In the genomic region with DNA sequence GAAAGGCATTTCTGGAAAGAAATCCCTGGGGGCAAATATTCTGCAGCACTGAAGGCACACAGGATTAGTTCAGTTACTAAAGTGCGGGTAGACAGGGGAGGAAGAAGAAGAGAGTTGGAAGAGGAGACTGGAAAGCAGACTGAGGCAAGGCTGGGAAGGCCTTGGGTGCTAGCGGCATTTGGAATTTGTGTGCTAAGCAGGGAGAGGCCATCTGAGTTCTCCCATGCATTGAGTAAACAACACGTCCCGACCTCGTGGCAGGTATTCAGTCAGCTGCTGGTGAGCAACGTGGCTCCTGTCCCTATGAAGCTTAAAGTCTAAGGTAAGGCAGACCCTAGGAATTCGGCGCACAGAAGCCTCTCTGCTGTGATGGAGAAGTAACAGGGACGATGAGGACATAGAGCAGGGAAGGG, we compare ENCODE assay signal across 13 cellular contexts. TPM values are rescaled to one million over a fixed set of nuclear protein-coding genes. Genes with fewer than 3 reads are reported as not detected.
A peak's percentile ranks its signal among the peaks of the same experiment; 100 is the strongest.
DNase-seq lines count a peak whose midpoint lies in the region; ATAC-seq and TF ChIP-seq lines count a peak whose summit lies in the region.
"Had no signal": no experiment of that assay in that cellular context is flagged by ENCODE, and none has a peak within 500 bp of the region (broad histone marks: within the 10 kb centered on the region; RNA-seq: fewer than 3 reads in every experiment).

No MANE protein-coding gene starts in this region.

- H3K4me3 ChIP-seq in IMR-90 (ENCODE audit: insufficient read depth, low read depth, low read length) (no peak overlapping the region), gastrocnemius medialis (no peak overlapping the region), coronary artery (no peak overlapping the region)
- H3K4me3 ChIP-seq: SJSA1 had no signal

- H3K27ac ChIP-seq in IMR-90 (ENCODE audit: insufficient read depth, low read length) (no peak overlapping the region), gastrocnemius medialis (peak overlapping the region; percentile 41 to 77 (median 68)), coronary artery (no peak overlapping the region)
- H3K27ac ChIP-seq: SJSA1 had no signal

- H2AK9ac ChIP-seq in IMR-90 (replicated peaks; ENCODE audit: low read depth, low read length, poor library complexity): no peak overlapping the region

- no peak overlapping the region for H3K56ac ChIP-seq in IMR-90 (ENCODE audit: extremely low read depth, insufficient read depth, low read length)

- no peak overlapping the region for H2BK20ac ChIP-seq in IMR-90 (ENCODE audit: low read depth, low read length)

- no peak overlapping the region for H2BK15ac ChIP-seq in IMR-90 (ENCODE audit: low read depth, low read length)

- intact Hi-C loops in IMR-90 (cut with micrococcal nuclease) (no loop called here), gastrocnemius medialis (cut with DNase I; ENCODE audit: low total_unique reads) (loop anchor here (10.0 kb wide), 1 partner anchor 148 kb away; a partner anchor contains a TSS)

- H3K27me3 Mint-ChIP-seq in WTC11 (ENCODE audit: low read depth) (no peaks in the 10 kb centered on the region), immature natural killer cell (ENCODE audit: low read depth in 3 of 3) (peaks cover 0 to 4% (median 0%) of the 10 kb centered on the region in 3 donors)
- H3K27me3 Mint-ChIP-seq: CD4-positive, CD25-positive, alpha-beta regulatory T cell had no signal

- no peak overlapping the region for H4K91ac ChIP-seq in IMR-90 (ENCODE audit: insufficient read depth, low read depth, low read length)

- no peak overlapping the region for H2BK120ac ChIP-seq in IMR-90 (ENCODE audit: low read depth, low read length)

- peaks cover 73% of the 10 kb centered on the region for H4K20me1 ChIP-seq in IMR-90 (ENCODE audit: insufficient read depth, low read length)

- H3K79me1 ChIP-seq in IMR-90 (ENCODE audit: low read depth in 1 of 2, low read length in 2 of 2): peaks cover 53 to 86% of the 10 kb centered on the region in 2 experiments

- WGBS in IMR-90 (ENCODE audit: extremely low coverage in 2 of 2, insufficient read length in 1 of 2), 2 experiments: 73% methylated on average over 7 of the region's 9 CpGs; no CpG with 5 or more reads in 1 of the 2 experiments

- H4K5ac ChIP-seq in IMR-90 (ENCODE audit: low read depth, low read length): no peak overlapping the region

- H3K27ac Mint-ChIP-seq in WTC11: 0 out of 2 replicates have a peak overlapping the region, but pooled peaks have one; percentile 18
- peak overlapping the region in 1 of 6 donors; percentile 36 for H3K27ac Mint-ChIP-seq in immature natural killer cell
- H3K27ac Mint-ChIP-seq: CD4-positive, CD25-positive, alpha-beta regulatory T cell had no signal

- H3K9me1 ChIP-seq in IMR-90 (ENCODE audit: insufficient read depth, low read length): peaks cover 43% of the 10 kb centered on the region

- CTCF ChIA-PET in IMR-90 (lab: Yijun Ruan, JAX): no interaction called here
- CTCF ChIA-PET in WTC11 (lab: Charles Lee): no interaction called here

- ATAC-seq in IMR-90 (ENCODE audit: low read depth): no peak
- no peak; the same call in 1 of the 2 replicates for ATAC-seq in WTC11
- ATAC-seq in gastrocnemius medialis: peak in 1 of 2 donors; percentile 70
- ATAC-seq in HG03159 (IDR thresholded peaks at IDR 0.05; ENCODE audit: unreplicated experiment): no peak
- ATAC-seq: sciatic nerve had no signal

- H3K27me3 ChIP-seq in IMR-90 (ENCODE audit: control insufficient read depth, insufficient read depth, low read length) (no peaks in the 10 kb centered on the region), gastrocnemius medialis (no peaks in the 10 kb centered on the region)
- H3K27me3 ChIP-seq: SJSA1 had no signal

- H3K9me3 ChIP-seq in IMR-90 (ENCODE audit: control insufficient read depth, insufficient read depth, low read length) (no peaks in the 10 kb centered on the region), gastrocnemius medialis (no peaks in the 10 kb centered on the region)
- H3K9me3 ChIP-seq: SJSA1 had no signal

- H2AFZ ChIP-seq in IMR-90 (replicated peaks; ENCODE audit: low read length, poor library complexity): no peak overlapping the region

- H3K36me3 Mint-ChIP-seq in WTC11 (no peaks in the 10 kb centered on the region), immature natural killer cell (no peaks in the 10 kb centered on the region)
- H3K36me3 Mint-ChIP-seq: CD4-positive, CD25-positive, alpha-beta regulatory T cell had no signal

- dilution Hi-C loops in IMR-90 (cut with HindIII; ENCODE audit: low sequenced_read_pairs, unreplicated experiment): no loop called here

- no peaks in the 10 kb centered on the region for H3K36me3 ChIP-seq in IMR-90 (ENCODE audit: control insufficient read depth, insufficient read depth, low read length)
- H3K36me3 ChIP-seq in gastrocnemius medialis: no peaks in the 10 kb centered on the region
- H3K36me3 ChIP-seq: SJSA1 had no signal

- POLR2A ChIA-PET in IMR-90 (lab: Charles Lee; ENCODE audit: unreplicated experiment) (no interaction called here), WTC11 (lab: Charles Lee) (no interaction called here)

- no peak for TF ChIP-seq RAD21 in IMR-90 (IDR thresholded peaks at IDR 0.05; ENCODE audit: low read length)

- in situ Hi-C loops in IMR-90 (cut with MboI; ENCODE audit: low sequenced_read_pairs) (no loop called here), gastrocnemius medialis (cut with MboI; ENCODE audit: low sequenced_read_pairs in 4 of 4) (no loop called here)

- TF ChIP-seq CTCF in IMR-90 (conservative IDR thresholded peaks at IDR 0.05; ENCODE audit: low read depth, low read length) (no peak), WTC11 (IDR thresholded peaks at IDR 0.05) (no peak), gastrocnemius medialis (IDR thresholded peaks at IDR 0.05 in 4 of 5, conservative IDR thresholded peaks at IDR 0.05 in 1 of 5) (no peak), coronary artery (IDR thresholded peaks at IDR 0.05) (no peak)

- TF ChIP-seq POLR2A in IMR-90 (IDR thresholded peaks at IDR 0.05; ENCODE audit: low read depth, low read length): no peak
- no peak for TF ChIP-seq POLR2A in gastrocnemius medialis (IDR thresholded peaks at IDR 0.05)

- H3K4me2 ChIP-seq in IMR-90 (ENCODE audit: low read depth, low read length): no peak overlapping the region

- H3K18ac ChIP-seq in IMR-90 (ENCODE audit: low read depth, low read length): no peak overlapping the region

- peak overlapping the region; percentile 5; the same call in 1 of the 2 replicates for H2AK5ac ChIP-seq in IMR-90 (ENCODE audit: low read depth, low read length)

- H3K4me3 Mint-ChIP-seq in WTC11 (no peak overlapping the region), immature natural killer cell (no peak overlapping the region)
- H3K4me3 Mint-ChIP-seq: CD4-positive, CD25-positive, alpha-beta regulatory T cell had no signal

- no peak overlapping the region for H2BK5ac ChIP-seq in IMR-90 (ENCODE audit: low read depth, low read length, poor library complexity, severe bottlenecking)

- no peak overlapping the region for H3K9ac ChIP-seq in IMR-90 (ENCODE audit: low read depth, low read length)

- H3K9me3 Mint-ChIP-seq in WTC11: no peaks in the 10 kb centered on the region
- no peaks in the 10 kb centered on the region for H3K9me3 Mint-ChIP-seq in immature natural killer cell

- 0 out of 2 replicates have a peak overlapping the region, but pooled peaks have one; percentile 0 for H3K23ac ChIP-seq in IMR-90 (ENCODE audit: low read depth, low read length)

- no peak overlapping the region for H3K4ac ChIP-seq in IMR-90 (ENCODE audit: low read depth, low read length)

- no TSS peak for BruUV-seq in IMR-90 (replicated peaks; lab: Mats Ljungman, UMichigan)

- DNase-seq in IMR-90 (no peak), WTC11 (ENCODE audit: low spot score) (no peak), left kidney (ENCODE audit: low read depth, low spot score) (peak; percentile 40), gastrocnemius medialis (peak; percentile 44 to 55), DMS 273 (lab: John Stamatoyannopoulos, UW; ENCODE audit: unreplicated experiment) (no peak), coronary artery (ENCODE audit: low spot score) (no peak), immature natural killer cell (no peak)
- DNase-seq: activated naive CD4-positive, alpha-beta T cell treated with Interleukin-2 at 50 U/mL for 16 hours; CD4-positive, CD25-positive, alpha-beta regulatory T cell; GF-D8 had no signal

- H3K4me1 ChIP-seq in IMR-90 (ENCODE audit: control insufficient read depth, insufficient read depth, low read length) (peaks cover 17% of the 10 kb centered on the region), gastrocnemius medialis (peaks cover 43 to 73% of the 10 kb centered on the region in 2 donors)

- H4K8ac ChIP-seq in IMR-90 (ENCODE audit: low read depth in 2 of 2, low read length in 2 of 2): 0 out of 4 replicates have a peak overlapping the region, but pooled peaks of 1 of the 2 experiments have one; percentile 1

- H3K14ac ChIP-seq in IMR-90 (replicated peaks; ENCODE audit: low read depth, low read length): 0 out of 2 replicates have a peak overlapping the region, but pooled peaks have one; percentile 34

- H3K4me1 Mint-ChIP-seq in WTC11 (peaks cover 46% of the 10 kb centered on the region), immature natural killer cell (peaks cover 17 to 26% of the 10 kb centered on the region in 2 donors)

TF ChIP-seq in WTC11, 78 proteins besides CTCF, POLR2A, EP300 and RAD21:
- no peak for TF ChIP-seq HMGA2 (CRISPR knock-in tag; IDR thresholded peaks at IDR 0.05)
- TF ChIP-seq GABPB1 (CRISPR knock-in tag; IDR thresholded peaks at IDR 0.05): 0 out of 2 replicates have a peak, but pooled peaks have one; percentile 29
- no peak for TF ChIP-seq TP53 (CRISPR knock-in tag; IDR thresholded peaks at IDR 0.05)
- TF ChIP-seq, protein P1, sequence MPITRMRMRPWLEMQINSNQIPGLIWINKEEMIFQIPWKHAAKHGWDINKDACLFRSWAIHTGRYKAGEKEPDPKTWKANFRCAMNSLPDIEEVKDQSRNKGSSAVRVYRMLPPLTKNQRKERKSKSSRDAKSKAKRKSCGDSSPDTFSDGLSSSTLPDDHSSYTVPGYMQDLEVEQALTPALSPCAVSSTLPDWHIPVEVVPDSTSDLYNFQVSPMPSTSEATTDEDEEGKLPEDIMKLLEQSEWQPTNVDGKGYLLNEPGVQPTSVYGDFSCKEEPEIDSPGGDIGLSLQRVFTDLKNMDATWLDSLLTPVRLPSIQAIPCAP (CRISPR knock-in tag; IDR thresholded peaks at IDR 0.05): no peak
- TF ChIP-seq JUN (CRISPR knock-in tag; IDR thresholded peaks at IDR 0.05): no peak

RNA-seq across cellular contexts. Expression of a gene that starts 30.7 kb away (rescaled TPM):
- total RNA-seq in IMR-90 (2012; rRNA removed) (136 and 170 TPM in 2 replicates), WTC11 (2021) (2.7 to 5.6 TPM (median 3.9 TPM) in 3 replicates), gastrocnemius medialis (1 to 10 TPM; 1.6 to 4.2 (median 2.6) TPM)
- polyA plus RNA-seq in IMR-90 (2012; rRNA removed) (57.7 and 64.3 TPM in 2 replicates), immature natural killer cell (under 1 TPM in 1 of 3 donors, not detected in 2; 0.55 TPM)
- 23.4 and 27.5 TPM in 2 replicates for polyA plus RNA-seq in IMR-90 (2012; cell fraction: cytosol; rRNA removed)
- 31.8 and 116 TPM in 2 replicates for polyA plus RNA-seq in IMR-90 (2012; cell fraction: nucleus; rRNA removed; ENCODE audit: low replicate concordance)
- total RNA-seq: CD4-positive, CD25-positive, alpha-beta regulatory T cell had no signal

Comparison
In these comparisons a context has a peak if more than half of its experiments do, and no peak if none do; other contexts are left out.
1. DNase-seq: peak in left kidney (single experiment) and gastrocnemius medialis (2 of 2); none in IMR-90 (single experiment), WTC11 (single experiment), DMS 273 (single experiment), coronary artery (single experiment) and immature natural killer cell (0 of 3).
2. H3K27ac ChIP-seq: peak in gastrocnemius medialis (4 of 4); none in IMR-90 (single experiment) and coronary artery (0 of 2).
3. RNA of a gene that starts 30.7 kb away (total RNA-seq): 136 to 170 TPM in IMR-90; 2.7 to 5.6 TPM in WTC11 and 1.6 to 4.2 TPM in gastrocnemius medialis; every median in the first group is over 10 times any median in the second.